Comparison of ENCODE assay signal across 26 cellular contexts in genomic region chr3:16257304-16257703, GRCh38. TPM values are rescaled to one million over a fixed set of nuclear protein-coding genes. Genes with fewer than 3 reads are reported as not detected.
A peak's percentile ranks its signal among the peaks of the same experiment; 100 is the strongest.
DNase-seq lines count a peak whose midpoint lies in the region; ATAC-seq and TF ChIP-seq lines count a peak whose summit lies in the region.
"Had no signal": no experiment of that assay in that cellular context is flagged by ENCODE, and none has a peak within 500 bp of the region (broad histone marks: within the 10 kb centered on the region; RNA-seq: fewer than 3 reads in every experiment).

No MANE protein-coding gene starts in this region.

- H3K27me3 ChIP-seq in OCI-LY3 (ENCODE audit: low read depth, low read length): no peaks in the 10 kb centered on the region
- no peaks in the 10 kb centered on the region for H3K27me3 ChIP-seq in psoas muscle (ENCODE audit: insufficient read depth in 3 of 3, low read length in 2 of 3)
- no peaks in the 10 kb centered on the region for H3K27me3 ChIP-seq in upper lobe of right lung
- H3K27me3 ChIP-seq in tibial artery: no peaks in the 10 kb centered on the region
- H3K27me3 ChIP-seq: BE2C, BLaER1 had no signal

- H3K4me1 ChIP-seq in OCI-LY3 (ENCODE audit: low read length): peaks cover 65% of the 10 kb centered on the region
- H3K4me1 ChIP-seq in psoas muscle: peaks cover 65% of the 10 kb centered on the region
- peaks cover 15% of the 10 kb centered on the region for H3K4me1 ChIP-seq in upper lobe of right lung
- H3K4me1 ChIP-seq in tibial artery: peaks cover 0 to 34% (median 2%) of the 10 kb centered on the region in 4 donors
- H3K4me1 ChIP-seq: BE2C, BLaER1 had no signal

- 58 to 85% (median 58%) methylated on average over 2 of the region's 2 CpGs for WGBS in psoas muscle, 3 donors

- H3K9ac ChIP-seq in OCI-LY3 (ENCODE audit: low read length): peak overlapping the region; percentile 31
- H3K9ac ChIP-seq: BLaER1 had no signal

- ATAC-seq in T-helper 17 cell (no peak), psoas muscle (no peak), upper lobe of right lung (peak; percentile 59)
- ATAC-seq: CD8-positive, alpha-beta T cell; GM12878 had no signal

- H3K9me3 Mint-ChIP-seq in HFFc6: no peaks in the 10 kb centered on the region
- H3K9me3 Mint-ChIP-seq in immature natural killer cell: no peaks in the 10 kb centered on the region
- H3K9me3 Mint-ChIP-seq: CD14-positive monocyte; CD4-positive, alpha-beta T cell; CD8-positive, alpha-beta T cell had no signal

- peak overlapping the region; percentile 14 for H3K4me3 ChIP-seq in OCI-LY3 (ENCODE audit: low read length)
- no peak overlapping the region for H3K4me3 ChIP-seq in psoas muscle
- H3K4me3 ChIP-seq in upper lobe of right lung: no peak overlapping the region
- H3K4me3 ChIP-seq in tibial artery: no peak overlapping the region
- H3K4me3 ChIP-seq: BLaER1, GM12878 had no signal

- H3K4me3 Mint-ChIP-seq in T-helper 17 cell (no peak overlapping the region), HFFc6 (no peak overlapping the region), immature natural killer cell (no peak overlapping the region)
- H3K4me3 Mint-ChIP-seq: CD14-positive monocyte; CD4-positive, alpha-beta T cell; CD8-positive, alpha-beta T cell had no signal

- H3K27me3 Mint-ChIP-seq in T-helper 17 cell (no peaks in the 10 kb centered on the region), HFFc6 (ENCODE audit: insufficient read depth) (no peaks in the 10 kb centered on the region), immature natural killer cell (ENCODE audit: low read depth in 3 of 3) (peaks cover 0 to 3% (median 0%) of the 10 kb centered on the region in 3 donors)
- H3K27me3 Mint-ChIP-seq: CD4-positive, alpha-beta T cell had no signal

- H3K4me2 ChIP-seq in OCI-LY3 (ENCODE audit: low read length): peak overlapping the region; percentile 46
- H3K4me2 ChIP-seq: BLaER1 had no signal

- no peaks in the 10 kb centered on the region for H4K20me1 ChIP-seq in OCI-LY3 (ENCODE audit: insufficient read depth, low read length)
- H4K20me1 ChIP-seq: BLaER1 had no signal

- H3K9me3 ChIP-seq in OCI-LY3 (ENCODE audit: insufficient read depth, low read length) (no peaks in the 10 kb centered on the region), T-helper 17 cell (ENCODE audit: control insufficient read depth, low read length, poor library complexity, severe bottlenecking) (no peaks in the 10 kb centered on the region), psoas muscle (no peaks in the 10 kb centered on the region), upper lobe of right lung (no peaks in the 10 kb centered on the region), tibial artery (no peaks in the 10 kb centered on the region)
- H3K9me3 ChIP-seq: BE2C, BLaER1, Caco-2 had no signal

- TF ChIP-seq CTCF in OCI-LY3 (IDR thresholded peaks at IDR 0.05; ENCODE audit: low read depth, low read length) (no peak), psoas muscle (IDR thresholded peaks at IDR 0.05) (no peak), upper lobe of right lung (IDR thresholded peaks at IDR 0.05) (no peak), HFFc6 (IDR thresholded peaks at IDR 0.05) (no peak), tibial artery (IDR thresholded peaks at IDR 0.05) (no peak)

- H3K4me1 Mint-ChIP-seq in T-helper 17 cell (peaks cover 4% of the 10 kb centered on the region), HFFc6 (ENCODE audit: low read depth) (peaks cover 11% of the 10 kb centered on the region), immature natural killer cell (no peaks in the 10 kb centered on the region)

- H3K36me3 ChIP-seq in OCI-LY3 (replicated peaks; ENCODE audit: low read depth, low read length) (peaks cover 16% of the 10 kb centered on the region), psoas muscle (ENCODE audit: insufficient read depth in 1 of 2, low read depth in 1 of 2) (peaks cover 9 to 34% of the 10 kb centered on the region in 2 donors), upper lobe of right lung (peaks cover 41% of the 10 kb centered on the region), tibial artery (peaks cover 20 to 27% (median 20%) of the 10 kb centered on the region in 3 donors)
- H3K36me3 ChIP-seq: BE2C had no signal

- H3K36me3 Mint-ChIP-seq in T-helper 17 cell (ENCODE audit: low read depth) (no peaks in the 10 kb centered on the region), HFFc6 (ENCODE audit: low read depth) (peaks cover 11% of the 10 kb centered on the region), immature natural killer cell (peaks cover 9 to 16% (median 13%) of the 10 kb centered on the region in 3 donors)

- H3K27ac Mint-ChIP-seq in T-helper 17 cell (peak overlapping the region; percentile 63), HFFc6 (no peak overlapping the region), immature natural killer cell (no peak overlapping the region)
- H3K27ac Mint-ChIP-seq: CD14-positive monocyte; CD4-positive, alpha-beta T cell; CD8-positive, alpha-beta T cell had no signal

- DNase-seq in T-helper 17 cell (no peak), psoas muscle (no peak), upper lobe of right lung (no peak), HFFc6 (no peak), immature natural killer cell (no peak), NCI-H524 (lab: John Stamatoyannopoulos, UW) (no peak), tibial artery (no peak)
- DNase-seq: 8988T; ACHN; BE2C; C1 segment of cervical spinal cord; Caco-2; Calu3; CD4-positive, alpha-beta T cell; CD8-positive, alpha-beta T cell; DMS 273 treated with DMSO at 0.1 percent for 48 hours; DMS153; DMS53; DMS79; DND-41; EL; GDM1 had no signal

- H3K79me2 ChIP-seq in OCI-LY3 (ENCODE audit: low read length): peaks cover 8% of the 10 kb centered on the region

- intact Hi-C loops in psoas muscle (cut with DNase I) (no loop called here), upper lobe of right lung (cut with DNase I) (no loop called here), tibial artery (cut with DNase I; ENCODE audit: low total_unique reads) (no loop called here)

- H3K27ac ChIP-seq in OCI-LY3 (ENCODE audit: low read length): peak overlapping the region; percentile 86
- H3K27ac ChIP-seq in psoas muscle: peak overlapping the region; percentile 82
- no peak overlapping the region for H3K27ac ChIP-seq in upper lobe of right lung
- H3K27ac ChIP-seq in tibial artery: no peak overlapping the region
- H3K27ac ChIP-seq: BLaER1 had no signal

- H2AFZ ChIP-seq in OCI-LY3 (ENCODE audit: low read depth, low read length): no peak overlapping the region

RNA-seq across cellular contexts. Expression of gene DPH3, which starts 7.4 kb away (rescaled TPM):
- 10 to 100 TPM; 16.1 to 22.8 TPM for total RNA-seq in T-helper 17 cell
- total RNA-seq in psoas muscle: 10 to 100 TPM; 23.5 to 53.3 (median 43.3) TPM
- 100 to 1,000 TPM in 1 of 3 donors, 10 to 100 TPM in 2; 33.4 to 108 (median 76.9) TPM for polyA plus RNA-seq in psoas muscle
- 29.8 TPM for total RNA-seq in upper lobe of right lung
- 10 to 100 TPM; 35.5 to 49.8 (median 44.3) TPM for total RNA-seq in HFFc6 (2021; fragmentation: NEBNext Ultra II Directional; extraction: Animal tissue kit (Norgen Biotek cat#: 25700))
- polyA plus RNA-seq in immature natural killer cell: 10 to 100 TPM; 22.3 to 31.8 (median 25.5) TPM

RNA-seq across cellular contexts. Expression of gene OXNAD1, which starts 7.7 kb away (rescaled TPM):
- total RNA-seq in T-helper 17 cell (10 to 100 TPM; 73.1 to 89.3 TPM), psoas muscle (10 to 100 TPM in 2 of 4 donors, 1 to 10 TPM in 2; 5.4 to 15.5 (median 9.0) TPM), upper lobe of right lung (12.8 TPM)
- polyA plus RNA-seq in psoas muscle (10 to 100 TPM in 2 of 3 donors, 1 to 10 TPM in 1; 8.2 to 24.4 (median 11.9) TPM), immature natural killer cell (10 to 100 TPM; 22.0 to 27.3 (median 23.8) TPM)
- total RNA-seq in HFFc6 (2021; fragmentation: NEBNext Ultra II Directional; extraction: Animal tissue kit (Norgen Biotek cat#: 25700)): 1 to 10 TPM; 6.4 to 8.7 (median 8.1) TPM

Comparison
In these comparisons a context has a peak if more than half of its experiments do, and no peak if none do; other contexts are left out.
1. H3K27ac ChIP-seq: peak in OCI-LY3 (single experiment) and psoas muscle (single experiment); none in upper lobe of right lung (single experiment) and tibial artery (0 of 2).